Comparison of ENCODE assay signal across 1 cellular context in genomic region chr6:33417127-33417902, GRCh38.
TF ChIP-seq lines count a peak whose summit lies in the region.

No MANE protein-coding gene starts in this region.

TF ChIP-seq in K562, 482 proteins besides CTCF, POLR2A, EP300 and RAD21 (continued from another document and continues in another):
- 0 out of 4 replicates have a peak, but pooled peaks of 1 of the 2 experiments have one; percentile 30 for TF ChIP-seq MLLT1 (IDR thresholded peaks at IDR 0.05)
- no peak for TF ChIP-seq ZNF324 (CRISPR knock-in tag; IDR thresholded peaks at IDR 0.05)
- no peak for TF ChIP-seq KLF1 (tag; IDR thresholded peaks at IDR 0.05)
- no peak for TF ChIP-seq DMBX1 (CRISPR knock-in tag; IDR thresholded peaks at IDR 0.05; ENCODE audit: borderline replicate concordance)
- TF ChIP-seq, protein P1, sequence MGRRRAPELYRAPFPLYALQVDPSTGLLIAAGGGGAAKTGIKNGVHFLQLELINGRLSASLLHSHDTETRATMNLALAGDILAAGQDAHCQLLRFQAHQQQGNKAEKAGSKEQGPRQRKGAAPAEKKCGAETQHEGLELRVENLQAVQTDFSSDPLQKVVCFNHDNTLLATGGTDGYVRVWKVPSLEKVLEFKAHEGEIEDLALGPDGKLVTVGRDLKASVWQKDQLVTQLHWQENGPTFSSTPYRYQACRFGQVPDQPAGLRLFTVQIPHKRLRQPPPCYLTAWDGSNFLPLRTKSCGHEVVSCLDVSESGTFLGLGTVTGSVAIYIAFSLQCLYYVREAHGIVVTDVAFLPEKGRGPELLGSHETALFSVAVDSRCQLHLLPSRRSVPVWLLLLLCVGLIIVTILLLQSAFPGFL (CRISPR knock-in tag; IDR thresholded peaks at IDR 0.05): peak; percentile 93; the same call in 1 of the 2 replicates
- TF ChIP-seq ZNF449 (CRISPR knock-in tag; IDR thresholded peaks at IDR 0.05): no peak
- TF ChIP-seq RB1 (IDR thresholded peaks at IDR 0.05; ENCODE audit: low read depth): no peak
- TF ChIP-seq TEAD4 (IDR thresholded peaks at IDR 0.05; ENCODE audit: low read length): peak; percentile 25; the same call in 1 of the 2 replicates
- TF ChIP-seq TEAD4 (CRISPR knock-in tag; IDR thresholded peaks at IDR 0.05; ENCODE audit: borderline replicate concordance): no peak
- TF ChIP-seq MAFF (IDR thresholded peaks at IDR 0.05; ENCODE audit: low read length): no peak
- TF ChIP-seq, protein P2, sequence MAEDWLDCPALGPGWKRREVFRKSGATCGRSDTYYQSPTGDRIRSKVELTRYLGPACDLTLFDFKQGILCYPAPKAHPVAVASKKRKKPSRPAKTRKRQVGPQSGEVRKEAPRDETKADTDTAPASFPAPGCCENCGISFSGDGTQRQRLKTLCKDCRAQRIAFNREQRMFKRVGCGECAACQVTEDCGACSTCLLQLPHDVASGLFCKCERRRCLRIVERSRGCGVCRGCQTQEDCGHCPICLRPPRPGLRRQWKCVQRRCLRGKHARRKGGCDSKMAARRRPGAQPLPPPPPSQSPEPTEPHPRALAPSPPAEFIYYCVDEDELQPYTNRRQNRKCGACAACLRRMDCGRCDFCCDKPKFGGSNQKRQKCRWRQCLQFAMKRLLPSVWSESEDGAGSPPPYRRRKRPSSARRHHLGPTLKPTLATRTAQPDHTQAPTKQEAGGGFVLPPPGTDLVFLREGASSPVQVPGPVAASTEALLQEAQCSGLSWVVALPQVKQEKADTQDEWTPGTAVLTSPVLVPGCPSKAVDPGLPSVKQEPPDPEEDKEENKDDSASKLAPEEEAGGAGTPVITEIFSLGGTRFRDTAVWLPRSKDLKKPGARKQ (CRISPR knock-in tag; IDR thresholded peaks at IDR 0.05): no peak
- no peak for TF ChIP-seq ZNF121 (CRISPR knock-in tag; conservative IDR thresholded peaks at IDR 0.05)
- TF ChIP-seq AFF4 (CRISPR knock-in tag; IDR thresholded peaks at IDR 0.05): peak; percentile 60; the same call in 1 of the 2 replicates
- TF ChIP-seq SMAD1 (IDR thresholded peaks at IDR 0.05; ENCODE audit: low read depth, low read length, partially characterized antibody): no peak
- peak; percentile 51 for TF ChIP-seq SMARCA5 (IDR thresholded peaks at IDR 0.05)
- 0 out of 2 replicates have a peak, but pooled peaks have one; percentile 56 for TF ChIP-seq ARID1B (IDR thresholded peaks at IDR 0.05)
- TF ChIP-seq HMG20A (CRISPR knock-in tag; conservative IDR thresholded peaks at IDR 0.05): no peak
- peak; percentile 20; the same call in 1 of the 2 replicates for TF ChIP-seq ATF7 (IDR thresholded peaks at IDR 0.05)
- TF ChIP-seq, protein P3, sequence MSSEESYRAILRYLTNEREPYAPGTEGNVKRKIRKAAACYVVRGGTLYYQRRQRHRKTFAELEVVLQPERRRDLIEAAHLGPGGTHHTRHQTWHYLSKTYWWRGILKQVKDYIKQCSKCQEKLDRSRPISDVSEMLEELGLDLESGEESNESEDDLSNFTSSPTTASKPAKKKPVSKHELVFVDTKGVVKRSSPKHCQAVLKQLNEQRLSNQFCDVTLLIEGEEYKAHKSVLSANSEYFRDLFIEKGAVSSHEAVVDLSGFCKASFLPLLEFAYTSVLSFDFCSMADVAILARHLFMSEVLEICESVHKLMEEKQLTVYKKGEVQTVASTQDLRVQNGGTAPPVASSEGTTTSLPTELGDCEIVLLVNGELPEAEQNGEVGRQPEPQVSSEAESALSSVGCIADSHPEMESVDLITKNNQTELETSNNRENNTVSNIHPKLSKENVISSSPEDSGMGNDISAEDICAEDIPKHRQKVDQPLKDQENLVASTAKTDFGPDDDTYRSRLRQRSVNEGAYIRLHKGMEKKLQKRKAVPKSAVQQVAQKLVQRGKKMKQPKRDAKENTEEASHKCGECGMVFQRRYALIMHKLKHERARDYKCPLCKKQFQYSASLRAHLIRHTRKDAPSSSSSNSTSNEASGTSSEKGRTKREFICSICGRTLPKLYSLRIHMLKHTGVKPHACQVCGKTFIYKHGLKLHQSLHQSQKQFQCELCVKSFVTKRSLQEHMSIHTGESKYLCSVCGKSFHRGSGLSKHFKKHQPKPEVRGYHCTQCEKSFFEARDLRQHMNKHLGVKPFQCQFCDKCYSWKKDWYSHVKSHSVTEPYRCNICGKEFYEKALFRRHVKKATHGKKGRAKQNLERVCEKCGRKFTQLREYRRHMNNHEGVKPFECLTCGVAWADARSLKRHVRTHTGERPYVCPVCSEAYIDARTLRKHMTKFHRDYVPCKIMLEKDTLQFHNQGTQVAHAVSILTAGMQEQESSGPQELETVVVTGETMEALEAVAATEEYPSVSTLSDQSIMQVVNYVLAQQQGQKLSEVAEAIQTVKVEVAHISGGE (CRISPR knock-in tag; IDR thresholded peaks at IDR 0.05): no peak
- TF ChIP-seq FOS (IDR thresholded peaks at IDR 0.05; ENCODE audit: extremely low read depth, insufficient read length): peak; percentile 37
- TF ChIP-seq, protein P4, sequence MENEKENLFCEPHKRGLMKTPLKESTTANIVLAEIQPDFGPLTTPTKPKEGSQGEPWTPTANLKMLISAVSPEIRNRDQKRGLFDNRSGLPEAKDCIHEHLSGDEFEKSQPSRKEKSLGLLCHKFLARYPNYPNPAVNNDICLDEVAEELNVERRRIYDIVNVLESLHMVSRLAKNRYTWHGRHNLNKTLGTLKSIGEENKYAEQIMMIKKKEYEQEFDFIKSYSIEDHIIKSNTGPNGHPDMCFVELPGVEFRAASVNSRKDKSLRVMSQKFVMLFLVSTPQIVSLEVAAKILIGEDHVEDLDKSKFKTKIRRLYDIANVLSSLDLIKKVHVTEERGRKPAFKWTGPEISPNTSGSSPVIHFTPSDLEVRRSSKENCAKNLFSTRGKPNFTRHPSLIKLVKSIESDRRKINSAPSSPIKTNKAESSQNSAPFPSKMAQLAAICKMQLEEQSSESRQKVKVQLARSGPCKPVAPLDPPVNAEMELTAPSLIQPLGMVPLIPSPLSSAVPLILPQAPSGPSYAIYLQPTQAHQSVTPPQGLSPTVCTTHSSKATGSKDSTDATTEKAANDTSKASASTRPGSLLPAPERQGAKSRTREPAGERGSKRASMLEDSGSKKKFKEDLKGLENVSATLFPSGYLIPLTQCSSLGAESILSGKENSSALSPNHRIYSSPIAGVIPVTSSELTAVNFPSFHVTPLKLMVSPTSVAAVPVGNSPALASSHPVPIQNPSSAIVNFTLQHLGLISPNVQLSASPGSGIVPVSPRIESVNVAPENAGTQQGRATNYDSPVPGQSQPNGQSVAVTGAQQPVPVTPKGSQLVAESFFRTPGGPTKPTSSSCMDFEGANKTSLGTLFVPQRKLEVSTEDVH (IDR thresholded peaks at IDR 0.05; ENCODE audit: low read depth, partially characterized antibody): no peak
- TF ChIP-seq ZNF77 (CRISPR knock-in tag; IDR thresholded peaks at IDR 0.05): no peak
- TF ChIP-seq THRA (IDR thresholded peaks at IDR 0.05): no peak
- no peak for TF ChIP-seq ZNF23 (CRISPR knock-in tag; IDR thresholded peaks at IDR 0.05)
- TF ChIP-seq NFIC (IDR thresholded peaks at IDR 0.05): 0 out of 2 replicates have a peak, but pooled peaks have one; percentile 2
- TF ChIP-seq NUFIP1 (IDR thresholded peaks at IDR 0.05; ENCODE audit: partially characterized antibody): no peak
- no peak for TF ChIP-seq YBX1 (IDR thresholded peaks at IDR 0.05)
- no peak for TF ChIP-seq HOXB6 (CRISPR knock-in tag; IDR thresholded peaks at IDR 0.05; ENCODE audit: borderline replicate concordance)
- TF ChIP-seq GATAD2B (IDR thresholded peaks at IDR 0.05; ENCODE audit: borderline replicate concordance): no peak
- no peak; the same call in 1 of the 2 replicates for TF ChIP-seq NFATC3 (IDR thresholded peaks at IDR 0.05)
- TF ChIP-seq PHF20 (IDR thresholded peaks at IDR 0.05; ENCODE audit: partially characterized antibody): no peak
- TF ChIP-seq RNF219 (CRISPR knock-in tag; IDR thresholded peaks at IDR 0.05): no peak
- TF ChIP-seq ZNF717 (CRISPR knock-in tag; IDR thresholded peaks at IDR 0.05): no peak
- TF ChIP-seq BRF1 (IDR thresholded peaks at IDR 0.05; ENCODE audit: borderline replicate concordance, extremely low read depth, insufficient read length): no peak
